In the genomic region with DNA sequence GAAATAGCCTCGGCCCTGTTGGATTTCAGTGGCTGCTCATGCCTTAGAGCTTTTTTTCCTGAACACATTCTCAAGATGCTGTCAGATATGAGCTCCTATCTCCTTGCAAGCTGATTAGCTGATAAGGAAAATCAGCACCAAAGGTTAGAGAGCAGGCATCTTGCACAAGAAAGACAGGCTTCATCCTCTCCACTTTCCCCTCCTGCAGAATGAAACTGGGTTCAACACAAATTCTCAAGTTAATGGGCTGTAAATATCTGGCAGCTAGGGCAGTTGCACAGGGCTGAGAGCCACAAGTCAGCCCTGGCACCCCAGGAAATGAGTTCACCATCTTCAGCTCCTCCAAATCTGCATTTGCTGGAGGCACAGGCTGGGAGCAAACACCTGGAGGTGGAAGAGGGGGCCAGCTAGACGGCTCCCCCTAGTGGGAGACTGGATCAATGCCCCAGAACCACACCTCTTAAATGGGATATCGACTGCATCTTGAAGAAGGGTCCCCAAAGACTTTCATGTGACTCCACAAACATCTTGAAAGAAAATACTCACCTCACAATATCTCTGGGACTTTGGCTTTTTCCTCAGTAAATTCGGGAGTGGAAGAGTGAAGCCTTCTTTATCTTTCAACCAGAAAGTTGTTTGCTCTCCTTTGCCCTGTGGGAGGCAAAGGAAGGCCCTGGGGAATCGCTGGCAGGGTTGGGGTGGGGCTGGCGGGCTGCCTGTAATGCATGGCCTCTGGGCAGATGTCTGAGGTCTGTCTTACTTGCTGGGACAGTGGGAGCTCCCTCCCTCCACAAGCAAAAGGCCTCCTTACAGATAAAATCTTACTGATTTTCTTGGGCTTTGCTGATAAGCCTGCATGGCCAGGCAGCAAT, we compare ENCODE assay signal across 8 cellular contexts. TPM values are rescaled to one million over a fixed set of nuclear protein-coding genes. Genes with fewer than 3 reads are reported as not detected.
DNase-seq lines count a peak whose midpoint lies in the region; ATAC-seq, FAIRE-seq and TF ChIP-seq lines count a peak whose summit lies in the region.

No MANE protein-coding gene starts in this region.

- FAIRE-seq in pancreas (lab: Jason Lieb, UNC) = no peak

- no peaks in the 10 kb centered on the region for H3K36me3 ChIP-seq in pancreas

- intact Hi-C loops in activated CD4-positive, alpha-beta memory T cell treated with anti-CD3 and anti-CD28 coated beads for 36 hours (cut with micrococcal nuclease) = loop anchor here (5.0 kb wide), 1 partner anchor 126 kb away; the partner anchor contains the start of gene GPAM
- intact Hi-C loops in pancreas (cut with DNase I) = no loop called here

- H3K27me3 ChIP-seq in pancreas = no peaks in the 10 kb centered on the region

- POLR2A ChIA-PET in activated CD4-positive, alpha-beta memory T cell treated with anti-CD3 and anti-CD28 coated beads for 36 hours (lab: Charles Lee) = no interaction called here

- H3K27me3 Mint-ChIP-seq in activated CD4-positive, alpha-beta memory T cell treated with anti-CD3 and anti-CD28 coated beads for 36 hours = peaks cover 13% of the 10 kb centered on the region

- ATAC-seq in GM21360 (IDR thresholded peaks at IDR 0.05; ENCODE audit: unreplicated experiment) = peak; percentile 87
- ATAC-seq in pancreas = peak in 3 of 4 donors; percentile 72 to 82 (median 81)
- ATAC-seq in HG03565 (IDR thresholded peaks at IDR 0.05; ENCODE audit: unreplicated experiment) = no peak

- TF ChIP-seq CTCF in LNCaP clone FGC (IDR thresholded peaks at IDR 0.05; ENCODE audit: control insufficient read depth, extremely low read depth, insufficient read depth) (peak; percentile 84), pancreas (IDR thresholded peaks at IDR 0.05) (peak; percentile 43 to 75 (median 65))

- H3K36me3 Mint-ChIP-seq in activated CD4-positive, alpha-beta memory T cell treated with anti-CD3 and anti-CD28 coated beads for 36 hours = no peaks in the 10 kb centered on the region

- CTCF ChIA-PET in activated CD4-positive, alpha-beta memory T cell treated with anti-CD3 and anti-CD28 coated beads for 36 hours (lab: Charles Lee) = interaction anchor here (0.8 to 2.7 kb wide), 15 partner anchors 9 to 170 kb away, joined by 3 to 13 read pairs (median 3); partner anchors contain the start of gene GPAM

- H3K4me3 ChIP-seq in LNCaP clone FGC (ENCODE audit: low read depth, low read length) (no peak overlapping the region), pancreas (no peak overlapping the region)

- H3K4me3 Mint-ChIP-seq in activated CD4-positive, alpha-beta memory T cell treated with anti-CD3 and anti-CD28 coated beads for 36 hours = no peak overlapping the region

- no peak overlapping the region for H3K27ac Mint-ChIP-seq in activated CD4-positive, alpha-beta memory T cell treated with anti-CD3 and anti-CD28 coated beads for 36 hours

- no peaks in the 10 kb centered on the region for H3K9me3 ChIP-seq in pancreas

- no peaks in the 10 kb centered on the region for H3K4me1 Mint-ChIP-seq in activated CD4-positive, alpha-beta memory T cell treated with anti-CD3 and anti-CD28 coated beads for 36 hours (ENCODE audit: low read depth)

- H3K27ac ChIP-seq in pancreas = no peak overlapping the region

- H3K9me3 Mint-ChIP-seq in activated CD4-positive, alpha-beta memory T cell treated with anti-CD3 and anti-CD28 coated beads for 36 hours = no peaks in the 10 kb centered on the region

- DNase-seq in Daoy (ENCODE audit: low read depth) (peak; percentile 43), LNCaP clone FGC (ENCODE audit: low read depth) (no peak), fibroblast of the conjunctiva (ENCODE audit: low read depth) (peak; percentile 8), pancreas (peak in 3 of 6 donors; percentile 39 to 59 (median 50)), NCI-H748 treated with DMSO at 0.1 percent for 48 hours (lab: John Stamatoyannopoulos, UW) (no peak)
- peak; percentile 52 for DNase-seq in activated CD4-positive, alpha-beta memory T cell treated with anti-CD3 and anti-CD28 coated beads for 36 hours

- no peaks in the 10 kb centered on the region for H3K4me1 ChIP-seq in pancreas

- WGBS in pancreas, 2 donors = 20 to 21% methylated on average over 6 of the region's 6 CpGs

RNA-seq across cellular contexts. Expression of gene TECTB, which starts 24.7 kb away (rescaled TPM):
- total RNA-seq in Daoy (2014; rRNA removed; shearing (Covaris generic)) = not detected in 2 replicates
- total RNA-seq in activated CD4-positive, alpha-beta memory T cell treated with anti-CD3 and anti-CD28 coated beads for 36 hours = not detected
- total RNA-seq in pancreas = not detected
- not detected for polyA plus RNA-seq in pancreas

Comparison
In these comparisons a context has a peak if more than half of its experiments do, and no peak if none do; other contexts are left out.
1. DNase-seq: peak in Daoy (single experiment), activated CD4-positive, alpha-beta memory T cell treated with anti-CD3 and anti-CD28 coated beads for 36 hours (single experiment) and fibroblast of the conjunctiva (single experiment); none in LNCaP clone FGC (single experiment) and NCI-H748 treated with DMSO at 0.1 percent for 48 hours (single experiment).